In genomic region chr19:50300051-50300450, GRCh38 we compare ENCODE assay signal across 19 cellular contexts. TPM values are rescaled to one million over a fixed set of nuclear protein-coding genes. Genes with fewer than 3 reads are reported as not detected.
"Had no signal": no experiment of that assay in that cellular context is flagged by ENCODE, and none has a peak within 500 bp of the region (broad histone marks: within the 10 kb centered on the region; RNA-seq: fewer than 3 reads in every experiment).

No MANE protein-coding gene starts in this region.

- H3K27me3 ChIP-seq: left lung, tibial artery had no signal

- ATAC-seq: effector memory CD8-positive, alpha-beta T cell had no signal

- H3K9me3 Mint-ChIP-seq: activated T-helper 1 cell treated with anti-CD3 and anti-CD28 coated beads, Interleukin-12 subunit alpha, Interleukin-12 subunit beta, Interleukin-2, Interleukin-4 antibody, amounts not matched to agents 30 ng/mL and 10 ng/mL and 1 ng/mL, durations not matched to agents 14 hours and 24 hours and 36 hours; dendritic cell treated with granulocyte-macrophage colony-stimulating factor and Interleukin-4, amounts not matched to agents 40 ng/mL and 50 ng/mL, for 4 days; effector memory CD8-positive, alpha-beta T cell; T-helper 1 cell treated with Interleukin-12 subunit alpha and Interleukin-12 subunit beta and Interleukin-4 antibody, amounts not matched to agents 30 μg/mL and 1 μg/mL, for 36 hours had no signal

- H3K27ac Mint-ChIP-seq: activated naive CD8-positive, alpha-beta T cell; activated T-helper 1 cell treated with anti-CD3 and anti-CD28 coated beads, Interleukin-12 subunit alpha, Interleukin-12 subunit beta, Interleukin-2, Interleukin-4 antibody, amounts not matched to agents 30 ng/mL and 10 ng/mL and 1 ng/mL, durations not matched to agents 14 hours and 24 hours and 36 hours; dendritic cell treated with granulocyte-macrophage colony-stimulating factor and Interleukin-4, amounts not matched to agents 40 ng/mL and 50 ng/mL, for 4 days; effector memory CD8-positive, alpha-beta T cell; nephron progenitor cell; T-helper 1 cell treated with Interleukin-12 subunit alpha and Interleukin-12 subunit beta and Interleukin-4 antibody, amounts not matched to agents 30 μg/mL and 1 μg/mL, for 36 hours had no signal

- H3K4me3 ChIP-seq: left lung, sigmoid colon, tibial artery had no signal

- H3K36me3 ChIP-seq: sigmoid colon, tibial artery, WERI-Rb-1 had no signal

- H3K4me1 Mint-ChIP-seq: nephron progenitor cell had no signal

- DNase-seq: activated T-cell treated with anti-CD3 and anti-CD28 coated beads for 4 hours; effector memory CD8-positive, alpha-beta T cell; left lung; mammary epithelial cell; midbrain; nephron progenitor cell; sigmoid colon; stimulated activated CD8-positive, alpha-beta memory T cell treated with anti-CD3 and anti-CD28 coated beads, Interleukin-4, amount 100 ng/mL, for 48 hours; substantia nigra; tibial artery; WERI-Rb-1 had no signal

- H3K36me3 Mint-ChIP-seq: activated CD4-positive, alpha-beta memory T cell treated with anti-CD3 and anti-CD28 coated beads for 36 hours had no signal

- H3K4me3 Mint-ChIP-seq: activated CD4-positive, alpha-beta memory T cell treated with anti-CD3 and anti-CD28 coated beads for 36 hours; activated naive CD8-positive, alpha-beta T cell; activated T-helper 1 cell treated with anti-CD3 and anti-CD28 coated beads, Interleukin-12 subunit alpha, Interleukin-12 subunit beta, Interleukin-2, Interleukin-4 antibody, amounts not matched to agents 30 ng/mL and 10 ng/mL and 1 ng/mL, durations not matched to agents 14 hours and 24 hours and 36 hours; dendritic cell treated with granulocyte-macrophage colony-stimulating factor and Interleukin-4, amounts not matched to agents 40 ng/mL and 50 ng/mL, for 4 days; effector memory CD8-positive, alpha-beta T cell; nephron progenitor cell; T-helper 1 cell treated with Interleukin-12 subunit alpha and Interleukin-12 subunit beta and Interleukin-4 antibody, amounts not matched to agents 30 μg/mL and 1 μg/mL, for 36 hours had no signal

- H3K4me1 ChIP-seq: left lung, sigmoid colon, tibial artery had no signal

- FAIRE-seq: frontal cortex, urothelium cell line had no signal

- H3K27ac ChIP-seq: left lung, sigmoid colon, tibial artery, WERI-Rb-1 had no signal

- H3K9me3 ChIP-seq: left lung had no signal

RNA-seq across cellular contexts. Expression of gene KCNC3, which starts 29.1 kb away (rescaled TPM):
- total RNA-seq: myocyte had no signal
- polyA plus RNA-seq: mammary epithelial cell had no signal
